ENCODE assay signal across 9 cellular contexts in genomic region chr7:50409856-50410468, GRCh38. TPM values are rescaled to one million over a fixed set of nuclear protein-coding genes. Genes with fewer than 3 reads are reported as not detected.
DNase-seq lines count a peak whose midpoint lies in the region; ATAC-seq and TF ChIP-seq lines count a peak whose summit lies in the region.
"Had no signal": no experiment of that assay in that cellular context is flagged by ENCODE, and none has a peak within 500 bp of the region (broad histone marks: within the 10 kb centered on the region; RNA-seq: fewer than 3 reads in every experiment).

No MANE protein-coding gene starts in this region.

- TF ChIP-seq CTCF in spleen (IDR thresholded peaks at IDR 0.05 in 8 of 11, conservative IDR thresholded peaks at IDR 0.05 in 3 of 11) = no peak
- no peak for TF ChIP-seq CTCF in prostate gland (IDR thresholded peaks at IDR 0.05)

- TF ChIP-seq POLR2A in spleen (IDR thresholded peaks at IDR 0.05) (no peak), prostate gland (IDR thresholded peaks at IDR 0.05) (no peak)

- peak; percentile 58 for ATAC-seq in HG02759 (IDR thresholded peaks at IDR 0.05; ENCODE audit: unreplicated experiment)

- H3K27ac ChIP-seq in spleen (peak overlapping the region; percentile 53 to 89 (median 75)), prostate gland (no peak overlapping the region)

- H3K4me3 ChIP-seq in spleen = no peak overlapping the region
- H3K4me3 ChIP-seq in prostate gland = no peak overlapping the region
- H3K4me3 ChIP-seq: heart right ventricle had no signal

- intact Hi-C loops in spleen (cut with DNase I; ENCODE audit: low total_unique reads) (no loop called here), posterior cingulate gyrus (cut with DNase I) (no loop called here), prostate gland (cut with DNase I) (loop anchor here (10.0 kb wide), 1 partner anchor 265 kb away; no protein-coding TSS in a partner anchor)

- 40 to 60% (median 49%) methylated on average over 15 of the region's 15 CpGs for WGBS in spleen, 5 donors
- WGBS in prostate gland = 81% methylated on average over 15 of the region's 15 CpGs

- no peaks in the 10 kb centered on the region for H3K9me3 ChIP-seq in spleen
- H3K9me3 ChIP-seq in prostate gland = no peaks in the 10 kb centered on the region
- H3K9me3 ChIP-seq: heart right ventricle had no signal

- H3K27me3 ChIP-seq in spleen (replicated peaks in 1 of 7) (no peaks in the 10 kb centered on the region), prostate gland (replicated peaks; ENCODE audit: insufficient read depth) (peaks cover 1% of the 10 kb centered on the region)

- H3K36me3 ChIP-seq in spleen = peaks cover 0 to 4% (median 0%) of the 10 kb centered on the region in 6 donors
- H3K36me3 ChIP-seq in prostate gland = no peaks in the 10 kb centered on the region
- H3K36me3 ChIP-seq: heart right ventricle had no signal

- peak; percentile 12 for DNase-seq in activated CD4-positive, alpha-beta T cell treated with anti-CD3 and anti-CD28 coated beads for 48 hours
- DNase-seq in activated CD4-positive, alpha-beta T cell treated with anti-CD3 and anti-CD28 coated beads for 1 hour = no peak
- peak; percentile 68 for DNase-seq in NAMALWA (ENCODE audit: low spot score)
- peak; percentile 87 for DNase-seq in spleen
- no peak for DNase-seq in posterior cingulate gyrus
- no peak for DNase-seq in prostate gland (ENCODE audit: low spot score)
- no peak for DNase-seq in NCI-H2196 treated with DMSO at 0.1 percent for 48 hours (lab: John Stamatoyannopoulos, UW; ENCODE audit: unreplicated experiment)
- DNase-seq: heart right ventricle had no signal

- H3K4me1 ChIP-seq in spleen (peaks cover 36 to 100% (median 89%) of the 10 kb centered on the region in 6 donors), prostate gland (replicated peaks) (no peaks in the 10 kb centered on the region)

RNA-seq across cellular contexts. Expression of gene FIGNL1, which starts 40.2 kb away (rescaled TPM):
- total RNA-seq in spleen (10 to 100 TPM in 5 of 7 donors, 1 to 10 TPM in 2; 8.6 to 22.5 (median 14.4) TPM), prostate gland (10 to 100 TPM in 1 of 2 donors, 1 to 10 TPM in 1; 7.2 to 14.3 TPM)
- 1 to 10 TPM; 5.0 to 9.3 (median 6.4) TPM for polyA plus RNA-seq in spleen

Comparison
In these comparisons a context has a peak if more than half of its experiments do, and no peak if none do; other contexts are left out.
1. DNase-seq: peak in activated CD4-positive, alpha-beta T cell treated with anti-CD3 and anti-CD28 coated beads for 48 hours (single experiment), NAMALWA (single experiment) and spleen (single experiment); none in activated CD4-positive, alpha-beta T cell treated with anti-CD3 and anti-CD28 coated beads for 1 hour (single experiment), posterior cingulate gyrus (0 of 10), prostate gland (single experiment) and NCI-H2196 treated with DMSO at 0.1 percent for 48 hours (single experiment).
2. H3K27ac ChIP-seq: peak in spleen (8 of 8); none in prostate gland (0 of 2).